In genomic region chr1:43582162-43582566, GRCh38 we compare ENCODE assay signal across 8 cellular contexts. TPM values are rescaled to one million over a fixed set of nuclear protein-coding genes. Genes with fewer than 3 reads are reported as not detected.
DNase-seq lines count a peak whose midpoint lies in the region; ATAC-seq and TF ChIP-seq lines count a peak whose summit lies in the region.

No MANE protein-coding gene starts in this region.

- H3K27me3 ChIP-seq in CD4-positive, alpha-beta T cell (ENCODE audit: control insufficient read depth, insufficient read depth, low read length): no peaks in the 10 kb centered on the region

- H3K9me3 ChIP-seq in CD4-positive, alpha-beta T cell (ENCODE audit: control insufficient read depth, low read length): no peaks in the 10 kb centered on the region

- H3K36me3 Mint-ChIP-seq in central memory CD8-positive, alpha-beta T cell (ENCODE audit: insufficient read depth): no peaks in the 10 kb centered on the region
- H3K36me3 Mint-ChIP-seq in CD4-positive, alpha-beta T cell (ENCODE audit: low read depth): no peaks in the 10 kb centered on the region

- peak; percentile 72 for ATAC-seq in central memory CD8-positive, alpha-beta T cell (replicated peaks; ENCODE audit: extremely low read depth, poor library complexity, severe bottlenecking)
- no peak for ATAC-seq in GM21528 (IDR thresholded peaks at IDR 0.05; ENCODE audit: low FRiP score, unreplicated experiment)
- ATAC-seq in CD4-positive, alpha-beta T cell (ENCODE audit: poor library complexity): no peak

- intact Hi-C loops in CD4-positive, alpha-beta T cell (cut with DNase I, micrococcal nuclease): no loop called here

- CTCF ChIA-PET in RWPE1 (lab: Yijun Ruan, JAX): no interaction called here
- CTCF ChIA-PET in CD4-positive, alpha-beta T cell (lab: Charles Lee): no interaction called here

- POLR2A ChIA-PET in RWPE1 (lab: Yijun Ruan, JAX; ENCODE audit: low non-redundant PET): no interaction called here
- POLR2A ChIA-PET in CD4-positive, alpha-beta T cell (lab: Charles Lee): no interaction called here

- no peak for TF ChIP-seq CTCF in RWPE1 (conservative IDR thresholded peaks at IDR 0.05; ENCODE audit: low read depth)
- no peak for TF ChIP-seq CTCF in CD4-positive, alpha-beta T cell (IDR thresholded peaks at IDR 0.05)

- H3K27ac Mint-ChIP-seq in central memory CD8-positive, alpha-beta T cell (ENCODE audit: low read depth): peak overlapping the region; percentile 83
- H3K27ac Mint-ChIP-seq in CD4-positive, alpha-beta T cell: no peak overlapping the region

- peak; percentile 23 for DNase-seq in activated T-cell treated with anti-CD3 and anti-CD28 coated beads for 24 hours (ENCODE audit: low read depth)
- no peak for DNase-seq in activated T-cell treated with anti-CD3 and anti-CD28 coated beads, Interleukin-2, amount 50 U/mL, for 1 hour
- peak; percentile 93 for DNase-seq in HS-5 (ENCODE audit: low read depth)
- peak; percentile 98 for DNase-seq in RWPE1 (ENCODE audit: low spot score)
- no peak for DNase-seq in central memory CD8-positive, alpha-beta T cell (ENCODE audit: low spot score in 2 of 2)
- DNase-seq in occipital lobe (lab: John Stamatoyannopoulos, UW): peak; percentile 60
- DNase-seq in CD4-positive, alpha-beta T cell: no peak

- no peak overlapping the region for H3K4me3 Mint-ChIP-seq in central memory CD8-positive, alpha-beta T cell
- H3K4me3 Mint-ChIP-seq in CD4-positive, alpha-beta T cell: no peak overlapping the region

- H3K27me3 Mint-ChIP-seq in central memory CD8-positive, alpha-beta T cell: no peaks in the 10 kb centered on the region
- no peaks in the 10 kb centered on the region for H3K27me3 Mint-ChIP-seq in CD4-positive, alpha-beta T cell

- peak overlapping the region; percentile 93 for H3K27ac ChIP-seq in RWPE1
- H3K27ac ChIP-seq in CD4-positive, alpha-beta T cell (ENCODE audit: low read depth, low read length): no peak overlapping the region

- H3K4me1 Mint-ChIP-seq in central memory CD8-positive, alpha-beta T cell: peaks cover 13% of the 10 kb centered on the region
- H3K4me1 Mint-ChIP-seq in CD4-positive, alpha-beta T cell (ENCODE audit: low read depth): no peaks in the 10 kb centered on the region

- no peaks in the 10 kb centered on the region for H3K9me3 Mint-ChIP-seq in central memory CD8-positive, alpha-beta T cell
- H3K9me3 Mint-ChIP-seq in CD4-positive, alpha-beta T cell: no peaks in the 10 kb centered on the region

RNA-seq across cellular contexts. Expression of gene PTPRF, which starts 51.5 kb away (rescaled TPM):
- 37.6 TPM for total RNA-seq in occipital lobe
- total RNA-seq in CD4-positive, alpha-beta T cell: under 1 TPM; 0.14 TPM

Comparison
In these comparisons a context has a peak if more than half of its experiments do, and no peak if none do; other contexts are left out.
1. DNase-seq: peak in activated T-cell treated with anti-CD3 and anti-CD28 coated beads for 24 hours (single experiment), HS-5 (single experiment), RWPE1 (single experiment) and occipital lobe (single experiment); none in activated T-cell treated with anti-CD3 and anti-CD28 coated beads, Interleukin-2, amount 50 U/mL, for 1 hour (single experiment), central memory CD8-positive, alpha-beta T cell (0 of 2) and CD4-positive, alpha-beta T cell (0 of 10).
2. RNA of gene PTPRF, which starts 51.5 kb away (total RNA-seq): 37.6 TPM in occipital lobe (single experiment); 0.14 TPM in CD4-positive, alpha-beta T cell; every median in the first group is over 10 times any median in the second.